Comparison of ENCODE assay signal across 12 cellular contexts in genomic region chr20:37989601-37990001, GRCh38. TPM values are rescaled to one million over a fixed set of nuclear protein-coding genes. Genes with fewer than 3 reads are reported as not detected.
DNase-seq lines count a peak whose midpoint lies in the region; ATAC-seq, FAIRE-seq and TF ChIP-seq lines count a peak whose summit lies in the region.
"Had no signal": no experiment of that assay in that cellular context is flagged by ENCODE, and none has a peak within 500 bp of the region (broad histone marks: within the 10 kb centered on the region; RNA-seq: fewer than 3 reads in every experiment).

No MANE protein-coding gene starts in this region.

- peaks cover 41% of the 10 kb centered on the region for H3K4me1 Mint-ChIP-seq in HFFc6 (ENCODE audit: low read depth)

- H3K9me3 Mint-ChIP-seq in HFFc6: no peaks in the 10 kb centered on the region

- FAIRE-seq in K562 (lab: Jason Lieb, UNC): no peak
- FAIRE-seq: TTC549 had no signal

- no peak overlapping the region for H3K4me2 ChIP-seq in K562 (ENCODE audit: insufficient read depth, low read length)

- 80% methylated on average over 5 of the region's 5 CpGs for WGBS in K562 (ENCODE audit: insufficient coverage, low coverage, missing lambda C conversion rate)

- H3K27ac ChIP-seq in A673 (ENCODE audit: low read depth, low read length, poor library complexity, severe bottlenecking) (peak overlapping the region; percentile 5), K562 (ENCODE audit: extremely low read depth, low read depth, low read length) (no peak overlapping the region)
- H3K27ac ChIP-seq: uterus had no signal

- peaks cover 9% of the 10 kb centered on the region for H3K9me1 ChIP-seq in K562 (ENCODE audit: control insufficient read depth, insufficient read depth, low read length)

- H3K4me3 Mint-ChIP-seq in HFFc6: no peak overlapping the region

- no peak overlapping the region for H2AFZ ChIP-seq in K562 (ENCODE audit: low read depth, low read length)

- H3K4me3 ChIP-seq in A673 (ENCODE audit: low read depth, low read length, poor library complexity, severe bottlenecking) (no peak overlapping the region), K562 (no peak overlapping the region)
- H3K4me3 ChIP-seq: uterus had no signal

- H3K36me3 Mint-ChIP-seq in HFFc6 (ENCODE audit: low read depth): peaks cover 17% of the 10 kb centered on the region

- H3K27ac Mint-ChIP-seq in HFFc6: no peak overlapping the region; the same call in 1 of the 2 replicates

- no peak for ATAC-seq in K562
- ATAC-seq in left colon: peak; percentile 49
- no peak for ATAC-seq in HG02623 (IDR thresholded peaks at IDR 0.05; ENCODE audit: unreplicated experiment)

- TF ChIP-seq RAD21 in K562 (CRISPR knock-in tag; conservative IDR thresholded peaks at IDR 0.05 in 1 of 2, IDR thresholded peaks at IDR 0.05 in 1 of 2): no peak

- H3K4me1 ChIP-seq in A673 (ENCODE audit: insufficient read depth, low read length, poor library complexity, severe bottlenecking) (peaks cover 44% of the 10 kb centered on the region), K562 (replicated peaks in 1 of 2; ENCODE audit: control insufficient read depth in 2 of 2, insufficient read depth in 2 of 2, low read length in 2 of 2) (peaks cover 8 to 10% of the 10 kb centered on the region in 2 experiments; a peak in 3 of 5 replicates)
- H3K4me1 ChIP-seq: uterus had no signal

- no peak for TF ChIP-seq EP300 in K562 (IDR thresholded peaks at IDR 0.05; ENCODE audit: low read length)

- H3K27me3 ChIP-seq in A673 (replicated peaks; ENCODE audit: insufficient read depth, low read depth, low read length, poor library complexity) (no peaks in the 10 kb centered on the region), K562 (ENCODE audit: control insufficient read depth in 2 of 2, insufficient read depth in 2 of 2, low read length in 2 of 2) (no peaks in the 10 kb centered on the region)
- H3K27me3 ChIP-seq: uterus had no signal

- peaks cover 19% of the 10 kb centered on the region for H3K36me3 ChIP-seq in A673 (ENCODE audit: insufficient read depth, low read length, poor library complexity, severe bottlenecking)
- H3K36me3 ChIP-seq in K562 (ENCODE audit: control insufficient read depth, insufficient read depth, low read length): peaks cover 91% of the 10 kb centered on the region
- H3K36me3 ChIP-seq: uterus had no signal

- POLR2A ChIA-PET in A673 (lab: Charles Lee; ENCODE audit: low non-redundant PET) (no interaction called here), K562 (lab: Yijun Ruan, JAX) (no interaction called here)

- no peaks in the 10 kb centered on the region for H3K79me2 ChIP-seq in K562 (ENCODE audit: control insufficient read depth, insufficient read depth, low read length)

- H4K20me1 ChIP-seq in K562 (replicated peaks; ENCODE audit: control insufficient read depth, insufficient read depth, low read length): peaks cover 20% of the 10 kb centered on the region

- in situ Hi-C loops in K562 (cut with MboI): no loop called here

- no peak for DNase-seq in A673 (ENCODE audit: low spot score)
- DNase-seq in HT-29 (ENCODE audit: low spot score): peak; percentile 96
- no peak for DNase-seq in K562 (ENCODE audit: extremely low read depth in 1 of 4, low spot score in 3 of 4)
- peak; percentile 49 to 79 for DNase-seq in left colon
- DNase-seq in T-helper 9 cell: no peak
- no peak for DNase-seq in HFFc6
- DNase-seq in putamen (ENCODE audit: low spot score): no peak
- DNase-seq: DMS79 treated with DMSO at 0.1 percent for 48 hours, NCI-H1930 had no signal

- TF ChIP-seq POLR2A in K562 (conservative IDR thresholded peaks at IDR 0.05): no peak

- H3K27me3 Mint-ChIP-seq in HFFc6 (ENCODE audit: insufficient read depth): no peaks in the 10 kb centered on the region

- no peak overlapping the region for H3K9ac ChIP-seq in K562 (ENCODE audit: insufficient read depth in 1 of 2, low read depth in 2 of 2, low read length in 2 of 2)

- intact Hi-C loops in A673 (cut with micrococcal nuclease; ENCODE audit: unreplicated experiment): no loop called here
- intact Hi-C loops in K562 (cut with micrococcal nuclease): loop anchor here (10.0 kb wide), 1 partner anchor 335 kb away; no protein-coding TSS in a partner anchor
- intact Hi-C loops in left colon (cut with DNase I, micrococcal nuclease): loop anchor here in 1 of 2 donors (5.0 kb wide), 2 partner anchors 412 to 422 kb away; no protein-coding TSS in a partner anchor

- H3K9me3 ChIP-seq in A673 (ENCODE audit: low read depth, low read length, poor library complexity, severe bottlenecking) (no peaks in the 10 kb centered on the region), K562 (replicated peaks; ENCODE audit: control insufficient read depth, insufficient read depth, low read depth, low read length) (no peaks in the 10 kb centered on the region)
- H3K9me3 ChIP-seq: uterus had no signal

- CTCF ChIA-PET in A673 (lab: Charles Lee) (no interaction called here), K562 (lab: Yijun Ruan, JAX; ENCODE audit: low intra/inter-chr PET ratio) (no interaction called here)

- no TSS peak for BruUV-seq in A673 (replicated peaks; lab: Mats Ljungman, UMichigan)
- no TSS peak for BruUV-seq in K562 (replicated peaks; lab: Mats Ljungman, UMichigan)

- TF ChIP-seq CTCF in A673 (conservative IDR thresholded peaks at IDR 0.05; ENCODE audit: low read depth, low read length) (no peak), K562 (IDR thresholded peaks at IDR 0.05 in 2 of 3, conservative IDR thresholded peaks at IDR 0.05 in 1 of 3; ENCODE audit: insufficient read depth in 2 of 3, low read depth in 1 of 3, low read length in 3 of 3) (no peak), HFFc6 (IDR thresholded peaks at IDR 0.05) (no peak)

TF ChIP-seq in K562, 482 proteins besides CTCF, POLR2A, EP300 and RAD21:
- no peak for TF ChIP-seq CEBPB (tag; IDR thresholded peaks at IDR 0.05)
- TF ChIP-seq NFIC (IDR thresholded peaks at IDR 0.05): peak; percentile 74

RNA-seq across cellular contexts. Expression of gene TTI1, which starts 43.7 kb away (rescaled TPM):
- total RNA-seq in A673 (2021) (37.3 and 40.3 TPM in 2 replicates), K562 (2014; rRNA removed) (27.5 and 35.0 TPM in 2 replicates), K562 (2014; rRNA removed; fragmentation: Illumina TruSeq; extraction: Trizol) (47.8 and 48.8 TPM in 2 replicates), K562 (2015; rRNA removed; fragmentation: Illumina TruSeq; extraction: Trizol) (38.1 and 39.4 TPM in 2 replicates), K562 (2021) (44.5 and 45.8 TPM in 2 replicates), left colon (10 to 100 TPM in 1 of 2 donors, 1 to 10 TPM in 1; 9.6 to 13.6 TPM)
- total RNA-seq in HT-29 (2014; rRNA removed; shearing (Covaris generic)): 24.6 and 27.6 TPM in 2 replicates
- total RNA-seq in K562 (2011; cell fraction: chromatin; rRNA removed; ENCODE audit: low replicate concordance): 58.0 and 101 TPM in 2 replicates
- 38.5 and 41.2 TPM in 2 replicates for total RNA-seq in K562 (2011; cell fraction: nucleolus; rRNA removed)
- total RNA-seq in K562 (2011; cell fraction: nucleoplasm; rRNA removed): 56.0 and 65.7 TPM in 2 replicates
- polyA plus RNA-seq in K562 (2011; rRNA removed) (47.2 and 55.1 TPM in 2 replicates), K562 (2014; fragmentation: Illumina TruSeq; extraction: Trizol) (43.1 and 47.5 TPM in 2 replicates), K562 (2014; fragmentation: Nextera tagmentation; extraction: Ambion mirVana) (10 to 100 TPM in 1 of 2 experiments, 1 to 10 TPM in 1; 9.8 to 23.5 TPM), K562 (2014; rRNA removed) (29.4 and 33.7 TPM in 2 replicates)
- 35.5 and 44.3 TPM in 2 replicates for polyA plus RNA-seq in K562 (2011; cell fraction: cytosol; rRNA removed)
- 34.9 and 43.0 TPM in 2 replicates for polyA plus RNA-seq in K562 (2011; cell fraction: nucleus; rRNA removed)
- polyA plus RNA-seq in K562 (2012): 31.4 and 37.6 TPM in 2 replicates
- 95.8 and 118 TPM in 2 replicates for polyA minus RNA-seq in K562 (2011; rRNA and poly(A)+ RNA removed)
- polyA minus RNA-seq in K562 (2011; cell fraction: cytosol; rRNA and poly(A)+ RNA removed): 32.4 and 42.9 TPM in 2 replicates
- 49.7 and 83.2 TPM in 2 replicates for polyA minus RNA-seq in K562 (2011; cell fraction: nucleus; rRNA and poly(A)+ RNA removed)
- total RNA-seq in HFFc6 (2021; fragmentation: NEBNext Ultra II Directional; extraction: Animal tissue kit (Norgen Biotek cat#: 25700)): 10 to 100 TPM; 11.8 to 17.9 (median 14.1) TPM

RNA-seq across cellular contexts. Expression of gene RPRD1B, which starts 43.9 kb away (rescaled TPM):
- total RNA-seq in A673 (2021) (36.1 and 38.7 TPM in 2 replicates), K562 (2014; rRNA removed) (24.4 and 28.0 TPM in 2 replicates), K562 (2014; rRNA removed; fragmentation: Illumina TruSeq; extraction: Trizol) (21.8 and 24.4 TPM in 2 replicates), K562 (2015; rRNA removed; fragmentation: Illumina TruSeq; extraction: Trizol) (23.0 and 24.2 TPM in 2 replicates), K562 (2021) (34.8 and 36.9 TPM in 2 replicates), left colon (10 to 100 TPM; 30.8 to 34.9 TPM)
- 33.9 and 35.5 TPM in 2 replicates for total RNA-seq in HT-29 (2014; rRNA removed; shearing (Covaris generic))
- total RNA-seq in K562 (2011; cell fraction: chromatin; rRNA removed; ENCODE audit: low replicate concordance): 55.4 and 146 TPM in 2 replicates
- total RNA-seq in K562 (2011; cell fraction: nucleolus; rRNA removed): 28.3 and 40.1 TPM in 2 replicates
- total RNA-seq in K562 (2011; cell fraction: nucleoplasm; rRNA removed): 75.1 and 120 TPM in 2 replicates
- polyA plus RNA-seq in K562 (2011; rRNA removed) (29.5 and 39.2 TPM in 2 replicates), K562 (2014; fragmentation: Illumina TruSeq; extraction: Trizol) (30.5 and 43.0 TPM in 2 replicates), K562 (2014; fragmentation: Nextera tagmentation; extraction: Ambion mirVana) (1 to 10 TPM; 5.5 to 8.2 TPM), K562 (2014; rRNA removed) (30.4 and 35.4 TPM in 2 replicates)
- 21.4 and 25.5 TPM in 2 replicates for polyA plus RNA-seq in K562 (2011; cell fraction: cytosol; rRNA removed)
- polyA plus RNA-seq in K562 (2011; cell fraction: nucleus; rRNA removed): 27.3 and 36.1 TPM in 2 replicates
- 18.9 and 19.1 TPM in 2 replicates for polyA plus RNA-seq in K562 (2012)
- 39.0 and 39.6 TPM in 2 replicates for polyA minus RNA-seq in K562 (2011; rRNA and poly(A)+ RNA removed)
- 26.3 and 34.9 TPM in 2 replicates for polyA minus RNA-seq in K562 (2011; cell fraction: cytosol; rRNA and poly(A)+ RNA removed)
- 40.5 and 59.6 TPM in 2 replicates for polyA minus RNA-seq in K562 (2011; cell fraction: nucleus; rRNA and poly(A)+ RNA removed)
- total RNA-seq in HFFc6 (2021; fragmentation: NEBNext Ultra II Directional; extraction: Animal tissue kit (Norgen Biotek cat#: 25700)): 10 to 100 TPM; 15.9 to 20.2 (median 19.2) TPM

Comparison
In these comparisons a context has a peak if more than half of its experiments do, and no peak if none do; other contexts are left out.
1. DNase-seq: peak in HT-29 (single experiment) and left colon (2 of 2); none in A673 (single experiment), K562 (0 of 4), T-helper 9 cell (single experiment), HFFc6 (single experiment) and putamen (single experiment).